1 cellular context compared by ENCODE assay signal in the genomic region with DNA sequence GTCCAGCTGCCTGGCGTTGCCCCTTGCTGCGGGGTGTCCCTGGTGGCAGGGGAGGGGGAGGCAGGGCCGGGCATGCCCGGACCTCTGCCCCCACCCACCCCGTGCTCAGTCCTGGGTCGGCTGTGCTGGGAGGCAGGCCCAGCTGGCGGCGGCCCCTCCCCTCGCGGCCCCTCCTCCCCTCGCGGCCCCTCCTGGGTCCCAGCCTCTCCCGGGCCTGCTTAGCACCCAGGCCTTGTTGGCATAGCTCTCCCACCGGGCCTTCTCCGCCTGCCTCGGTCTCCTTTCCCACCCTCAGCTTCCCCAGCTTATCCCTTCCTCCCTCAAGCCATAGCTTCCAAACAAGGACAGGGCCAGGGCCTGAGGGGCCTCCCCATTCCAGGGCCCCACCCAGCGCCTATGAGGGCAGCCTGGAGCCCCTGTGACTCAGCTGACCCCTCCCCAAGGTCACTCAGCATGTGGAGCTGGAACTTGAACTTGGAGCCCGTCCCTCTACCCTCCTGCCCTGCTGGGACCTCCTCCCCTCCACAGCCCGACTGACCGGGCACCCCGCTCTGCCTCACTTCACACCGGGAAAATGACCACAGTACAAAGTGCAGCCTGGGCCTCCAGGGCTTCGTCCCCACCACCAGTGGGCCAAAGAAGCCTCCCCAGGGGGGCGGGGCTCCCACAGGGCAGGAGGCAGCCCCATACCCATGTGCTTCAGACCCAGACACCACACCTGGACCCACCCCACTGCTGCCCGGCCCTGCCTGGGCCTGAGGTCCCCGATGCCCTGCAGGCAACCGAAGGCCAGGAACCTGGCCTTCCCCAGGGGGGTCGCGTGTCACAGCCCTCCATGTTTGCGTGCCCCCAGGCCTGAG.
TF ChIP-seq lines count a peak whose summit lies in the region.

No MANE protein-coding gene starts in this region.

TF ChIP-seq in endothelial cell of umbilical vein, 7 proteins besides CTCF, POLR2A, EP300 and RAD21:
- TF ChIP-seq, protein P1, sequence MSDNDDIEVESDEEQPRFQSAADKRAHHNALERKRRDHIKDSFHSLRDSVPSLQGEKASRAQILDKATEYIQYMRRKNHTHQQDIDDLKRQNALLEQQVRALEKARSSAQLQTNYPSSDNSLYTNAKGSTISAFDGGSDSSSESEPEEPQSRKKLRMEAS (IDR thresholded peaks at IDR 0.05; ENCODE audit: insufficient read depth, insufficient read length) = no peak
- no peak for TF ChIP-seq EZH2 (IDR thresholded peaks at IDR 0.05; ENCODE audit: borderline replicate concordance, low read depth, low read length, severe bottlenecking)
- no peak for TF ChIP-seq FOS (IDR thresholded peaks at IDR 0.05; ENCODE audit: borderline replicate concordance, insufficient read depth, low read length)
- no peak for TF ChIP-seq MYC (IDR thresholded peaks at IDR 0.05; ENCODE audit: low read depth, low read length)
- TF ChIP-seq GATA2 (IDR thresholded peaks at IDR 0.05; ENCODE audit: insufficient read depth, insufficient read length, low read depth, low read length) = no peak
- no peak for TF ChIP-seq JUN (IDR thresholded peaks at IDR 0.05; ENCODE audit: borderline replicate concordance, insufficient read depth, insufficient read length, low read depth)
- no peak for TF ChIP-seq POLR2AphosphoS5 (IDR thresholded peaks at IDR 0.05; ENCODE audit: insufficient read depth, low read depth, low read length)
